ENCODE assay signal across 19 cellular contexts in genomic region chr12:7602287-7602686, GRCh38.
DNase-seq lines count a peak whose midpoint lies in the region; ATAC-seq lines count a peak whose summit lies in the region.
"Had no signal": no experiment of that assay in that cellular context is flagged by ENCODE, and none has a peak within 500 bp of the region (broad histone marks: within the 10 kb centered on the region; RNA-seq: fewer than 3 reads in every experiment).

No MANE protein-coding gene starts in this region.

- DNase-seq in GM04504 (ENCODE audit: low read depth) (peak; percentile 13), MG63 (peak; percentile 21), epithelial cell of prostate (ENCODE audit: low read depth, low spot score) (peak; percentile 18), stromal cell of bone marrow (ENCODE audit: low read depth) (peak; percentile 36), KG1 (lab: John Stamatoyannopoulos, UW) (no peak)
- no peak for DNase-seq in stimulated activated CD4-positive, alpha-beta T cell treated with anti-CD3 and anti-CD28 coated beads, Interleukin-12 subunit alpha, Interleukin-12 subunit beta, amount 100 ng/mL, for 4 hours
- DNase-seq: activated CD4-positive, alpha-beta T cell treated with anti-CD3 and anti-CD28 coated beads, Interleukin-2, amount 10 ng/mL, durations not matched to agents 24 days and 14 days; activated naive CD4-positive, alpha-beta T cell treated with anti-CD3 and anti-CD28 coated beads for 36 hours; DND-41; erythroblast; KBM-7; kidney; mesendoderm; NCI-H1417; Peyer's patch had no signal

- no peaks in the 10 kb centered on the region for H3K9me3 ChIP-seq in MG63
- H3K9me3 ChIP-seq: ascending aorta, Peyer's patch, tibial nerve had no signal

- peaks cover under 1% of the 10 kb centered on the region; the same call in 1 of the 2 replicates for H3K27me3 ChIP-seq in MG63
- H3K27me3 ChIP-seq: ascending aorta, Peyer's patch, tibial nerve had no signal

- no peak for ATAC-seq in GM18502 (IDR thresholded peaks at IDR 0.05; ENCODE audit: poor library complexity, unreplicated experiment)

- H3K36me3 ChIP-seq in MG63, result no peaks in the 10 kb centered on the region
- H3K36me3 ChIP-seq: ascending aorta, Peyer's patch, tibial nerve had no signal

- no peak overlapping the region for H3K4me3 ChIP-seq in MG63
- H3K4me3 ChIP-seq: ascending aorta, coronary artery, Peyer's patch, tibial nerve had no signal

- no peak overlapping the region for H3K27ac ChIP-seq in epithelial cell of prostate
- H3K27ac ChIP-seq: ascending aorta, coronary artery, Peyer's patch, tibial nerve had no signal

Comparison
In these comparisons a context has a peak if more than half of its experiments do, and no peak if none do; other contexts are left out.
1. DNase-seq: peak in GM04504 (single experiment), MG63 (single experiment), epithelial cell of prostate (single experiment) and stromal cell of bone marrow (single experiment); none in KG1 (single experiment) and stimulated activated CD4-positive, alpha-beta T cell treated with anti-CD3 and anti-CD28 coated beads, Interleukin-12 subunit alpha, Interleukin-12 subunit beta, amount 100 ng/mL, for 4 hours (single experiment).